Comparison of ENCODE assay signal across 33 cellular contexts in genomic region chr2:200189964-200190363, GRCh38.
DNase-seq lines count a peak whose midpoint lies in the region; ATAC-seq, FAIRE-seq and TF ChIP-seq lines count a peak whose summit lies in the region.
"Had no signal": no experiment of that assay in that cellular context is flagged by ENCODE, and none has a peak within 500 bp of the region (broad histone marks: within the 10 kb centered on the region; RNA-seq: fewer than 3 reads in every experiment).

No MANE protein-coding gene starts in this region.

- intact Hi-C loops in K562 (cut with micrococcal nuclease) (loop anchor here (10.0 kb wide), 1 partner anchor 205 kb away; no protein-coding TSS in a partner anchor), Caco-2 (cut with micrococcal nuclease; ENCODE audit: unreplicated experiment) (no loop called here)

- no peaks in the 10 kb centered on the region for H3K27me3 Mint-ChIP-seq in Caco-2 (ENCODE audit: insufficient read depth, unreplicated experiment)
- no peaks in the 10 kb centered on the region for H3K27me3 Mint-ChIP-seq in WTC11 (ENCODE audit: low read depth)

- H3K9me1 ChIP-seq in K562 (ENCODE audit: control insufficient read depth, insufficient read depth, low read length), result no peaks in the 10 kb centered on the region

- no peaks in the 10 kb centered on the region for H4K20me1 ChIP-seq in Karpas-422 (ENCODE audit: insufficient read depth, low read depth, low read length)
- no peaks in the 10 kb centered on the region for H4K20me1 ChIP-seq in K562 (replicated peaks; ENCODE audit: control insufficient read depth, insufficient read depth, low read length)

- H2AFZ ChIP-seq in Karpas-422 (ENCODE audit: low read length) (no peak overlapping the region), K562 (ENCODE audit: low read depth, low read length) (no peak overlapping the region), mesenchymal stem cell (ENCODE audit: low read depth, low read length) (no peak overlapping the region)
- H2AFZ ChIP-seq: parathyroid adenoma had no signal

- no peak overlapping the region for H3K4me3 Mint-ChIP-seq in Caco-2 (ENCODE audit: unreplicated experiment)
- no peak overlapping the region for H3K4me3 Mint-ChIP-seq in WTC11
- H3K4me3 Mint-ChIP-seq: activated CD4-positive, alpha-beta T cell treated with anti-CD3 and anti-CD28 coated beads for 36 hours; CD4-positive, alpha-beta T cell; H9; immature natural killer cell; stimulated activated naive CD8-positive, alpha-beta T cell treated with anti-CD3 and anti-CD28 coated beads, Interleukin-15, amount 100 ng/mL, for 72 hours; T-helper 2 cell treated with Interferon-gamma antibody and Interleukin-4, amounts not matched to agents 5 μg/mL and 100 μg/mL, for 36 hours had no signal

- in situ Hi-C loops in K562 (cut with MboI), result no loop called here

- H3K9me2 ChIP-seq in Karpas-422 (replicated peaks; ENCODE audit: insufficient read depth, low read length), result no peaks in the 10 kb centered on the region

- H3K9me3 Mint-ChIP-seq in Caco-2 (ENCODE audit: unreplicated experiment), result no peaks in the 10 kb centered on the region
- 0 out of 2 replicates have a peak, but pooled peaks cover 3% of the 10 kb centered on the region for H3K9me3 Mint-ChIP-seq in WTC11
- H3K9me3 Mint-ChIP-seq: activated T-helper 2 cell treated with anti-CD3 and anti-CD28 coated beads, Interferon-gamma antibody, Interleukin-2, Interleukin-4, amounts not matched to agents 10 μg/mL and 5 μg/mL and 100 μg/mL, durations not matched to agents 14 hours and 24 hours and 36 hours; CD4-positive, alpha-beta T cell; immature natural killer cell; stimulated activated naive CD8-positive, alpha-beta T cell treated with anti-CD3 and anti-CD28 coated beads, Interleukin-15, amount 100 ng/mL, for 72 hours; T-helper 2 cell treated with Interferon-gamma antibody and Interleukin-4, amounts not matched to agents 5 μg/mL and 100 μg/mL, for 36 hours had no signal

- no peak overlapping the region for H3K23ac ChIP-seq in mesenchymal stem cell (ENCODE audit: low read length in 2 of 2)

- H3K18ac ChIP-seq in mesenchymal stem cell (ENCODE audit: low read depth in 1 of 2, low read length in 2 of 2), result no peak overlapping the region

- H3K4me3 ChIP-seq in Karpas-422 (ENCODE audit: low read length) (no peak overlapping the region), K562 (no peak overlapping the region), mesenchymal stem cell (ENCODE audit: insufficient read depth in 1 of 2, low read depth in 1 of 2, low read length in 2 of 2) (no peak overlapping the region), Caco-2 (ENCODE audit: low read depth, low read length) (no peak overlapping the region)
- H3K4me3 ChIP-seq: A549, colonic mucosa, GM12878, right atrium auricular region, thyroid gland had no signal

- CTCF ChIA-PET in K562 (lab: Yijun Ruan, JAX; ENCODE audit: low intra/inter-chr PET ratio) (no interaction called here), Caco-2 (lab: Charles Lee) (no interaction called here), WTC11 (lab: Charles Lee) (no interaction called here)

- H2AK5ac ChIP-seq in mesenchymal stem cell (ENCODE audit: low read length, severe bottlenecking), result no peak overlapping the region

- H3K36me3 ChIP-seq in Karpas-422 (ENCODE audit: insufficient read depth, low read length) (no peaks in the 10 kb centered on the region), K562 (ENCODE audit: control insufficient read depth, insufficient read depth, low read length) (no peaks in the 10 kb centered on the region), mesenchymal stem cell (ENCODE audit: control insufficient read depth in 1 of 2, insufficient read depth in 2 of 2, low read depth in 1 of 2, low read length in 2 of 2) (no peaks in the 10 kb centered on the region), Caco-2 (ENCODE audit: control insufficient read depth, insufficient read depth, low read length) (no peaks in the 10 kb centered on the region)
- H3K36me3 ChIP-seq: colonic mucosa, right atrium auricular region, thyroid gland had no signal

- H3K36me3 Mint-ChIP-seq in Caco-2 (ENCODE audit: insufficient read depth, unreplicated experiment), result no peaks in the 10 kb centered on the region
- 0 out of 2 replicates have a peak, but pooled peaks cover 4% of the 10 kb centered on the region for H3K36me3 Mint-ChIP-seq in WTC11
- H3K36me3 Mint-ChIP-seq: immature natural killer cell had no signal

- H3K79me2 ChIP-seq in Karpas-422 (ENCODE audit: low read length) (no peaks in the 10 kb centered on the region), K562 (ENCODE audit: control insufficient read depth, insufficient read depth, low read length) (no peaks in the 10 kb centered on the region)
- H3K79me2 ChIP-seq: parathyroid adenoma had no signal

- H3K4me2 ChIP-seq in Karpas-422 (ENCODE audit: low read depth, low read length, poor library complexity, severe bottlenecking), result no peak overlapping the region
- no peak overlapping the region for H3K4me2 ChIP-seq in K562 (ENCODE audit: insufficient read depth, low read length)
- no peak overlapping the region for H3K4me2 ChIP-seq in mesenchymal stem cell (ENCODE audit: low read length, poor library complexity, severe bottlenecking)
- H3K4me2 ChIP-seq: A549 had no signal

- peak; percentile 67 for FAIRE-seq in K562 (lab: Jason Lieb, UNC)
- FAIRE-seq: A549, GM12878 had no signal

- no peak for TF ChIP-seq EP300 in K562 (IDR thresholded peaks at IDR 0.05; ENCODE audit: low read length)

- H4K91ac ChIP-seq in mesenchymal stem cell (ENCODE audit: low read length), result no peak overlapping the region

- no peak overlapping the region for H3K27ac ChIP-seq in Karpas-422 (ENCODE audit: low read length)
- H3K27ac ChIP-seq in K562 (ENCODE audit: extremely low read depth, low read depth, low read length), result no peak overlapping the region
- H3K27ac ChIP-seq in mesenchymal stem cell (ENCODE audit: low read length, poor library complexity, severe bottlenecking), result no peak overlapping the region
- H3K27ac ChIP-seq: A549, colonic mucosa, parathyroid adenoma, right atrium auricular region, thyroid gland had no signal

- H3K14ac ChIP-seq in mesenchymal stem cell (ENCODE audit: low read length in 2 of 2), result no peak overlapping the region

- DNase-seq in COLO829 (ENCODE audit: low spot score), result peak; percentile 51
- peak; percentile 27 for DNase-seq in Karpas-422
- no peak for DNase-seq in K562 (ENCODE audit: extremely low read depth in 1 of 4, low spot score in 3 of 4)
- DNase-seq in mesenchymal stem cell, result peak; percentile 6
- no peak for DNase-seq in NCI-H2081 (lab: John Stamatoyannopoulos, UW)
- DNase-seq in Caco-2, result no peak
- no peak for DNase-seq in WTC11 (ENCODE audit: low spot score)
- DNase-seq: activated CD4-positive, alpha-beta T cell treated with anti-CD3 and anti-CD28 coated beads for 36 hours; activated naive CD4-positive, alpha-beta T cell treated with anti-CD3 and anti-CD28 coated beads, Interleukin-2, amount 50 U/mL, for 16 hours; AML-193; CD4-positive, alpha-beta T cell; colonic mucosa; effector CD4-positive, alpha-beta T cell; H9; immature natural killer cell; KBM-7; mesendoderm; NCI-H1417 treated with DMSO at 0.1 percent for 48 hours; NCI-H2029 treated with DMSO at 0.1 percent for 48 hours; NCI-H2227 treated with DMSO at 0.1 percent for 48 hours; NCI-H526 treated with DMSO at 0.1 percent for 48 hours; SHP77; stimulated activated CD4-positive, alpha-beta T cell treated with anti-CD3 and anti-CD28 coated beads, Interleukin-2, amount 100 ng/mL, for 48 hours; stimulated activated naive CD8-positive, alpha-beta T cell treated with anti-CD3 and anti-CD28 coated beads, Interleukin-15, amount 100 ng/mL, for 72 hours had no signal

- no peaks in the 10 kb centered on the region for H3K27me3 ChIP-seq in Karpas-422 (ENCODE audit: low read length)
- no peaks in the 10 kb centered on the region; a peak in 1 of 5 replicates for H3K27me3 ChIP-seq in K562 (ENCODE audit: control insufficient read depth in 2 of 2, insufficient read depth in 2 of 2, low read length in 2 of 2)
- peaks cover 0 to 15% of the 10 kb centered on the region in 2 experiments for H3K27me3 ChIP-seq in mesenchymal stem cell (ENCODE audit: control insufficient read depth in 1 of 2, insufficient read depth in 1 of 2, low read length in 2 of 2)
- H3K27me3 ChIP-seq in Caco-2 (replicated peaks; ENCODE audit: control insufficient read depth, insufficient read depth, low read length), result no peaks in the 10 kb centered on the region
- H3K27me3 ChIP-seq: colonic mucosa, right atrium auricular region, thyroid gland had no signal

- H3K79me1 ChIP-seq in mesenchymal stem cell (replicated peaks; ENCODE audit: low read length, poor library complexity, severe bottlenecking), result no peaks in the 10 kb centered on the region

- WGBS in K562 (ENCODE audit: insufficient coverage, low coverage, missing lambda C conversion rate), result 0% methylated on average over 2 of the region's 2 CpGs
- WGBS in mesenchymal stem cell, result 61% methylated on average over 2 of the region's 2 CpGs

- H3K4me1 ChIP-seq in Karpas-422 (ENCODE audit: low read length) (peaks cover 20% of the 10 kb centered on the region), K562 (replicated peaks in 1 of 2; ENCODE audit: control insufficient read depth in 2 of 2, insufficient read depth in 2 of 2, low read length in 2 of 2) (no peaks in the 10 kb centered on the region), mesenchymal stem cell (ENCODE audit: control insufficient read depth, insufficient read depth, low read depth, low read length) (peaks cover 2% of the 10 kb centered on the region), Caco-2 (no peaks in the 10 kb centered on the region)
- H3K4me1 ChIP-seq: A549, colonic mucosa, parathyroid adenoma, right atrium auricular region, thyroid gland had no signal

- no peak for ATAC-seq in K562
- ATAC-seq in HG03097 (IDR thresholded peaks at IDR 0.05; ENCODE audit: low FRiP score, unreplicated experiment), result no peak
- ATAC-seq in WTC11, result no peak
- ATAC-seq: A549; activated CD4-positive, alpha-beta T cell treated with anti-CD3 and anti-CD28 coated beads for 36 hours; GM12878; Panc1; stimulated activated naive CD8-positive, alpha-beta T cell treated with anti-CD3 and anti-CD28 coated beads, Interleukin-15, amount 100 ng/mL, for 72 hours had no signal

- TF ChIP-seq RAD21 in K562 (CRISPR knock-in tag; conservative IDR thresholded peaks at IDR 0.05 in 1 of 2, IDR thresholded peaks at IDR 0.05 in 1 of 2), result no peak

- H4K8ac ChIP-seq in mesenchymal stem cell (ENCODE audit: low read length), result no peak overlapping the region

- H3K4ac ChIP-seq in mesenchymal stem cell (ENCODE audit: low read depth in 1 of 2, low read length in 2 of 2), result no peak overlapping the region

- H2BK5ac ChIP-seq in mesenchymal stem cell (ENCODE audit: low read depth, low read length, poor library complexity, severe bottlenecking), result no peak overlapping the region

- no peaks in the 10 kb centered on the region for H3K4me1 Mint-ChIP-seq in Caco-2 (ENCODE audit: low read depth, unreplicated experiment)
- peaks cover 45% of the 10 kb centered on the region for H3K4me1 Mint-ChIP-seq in WTC11
- H3K4me1 Mint-ChIP-seq: activated CD4-positive, alpha-beta T cell treated with anti-CD3 and anti-CD28 coated beads for 36 hours; immature natural killer cell; stimulated activated naive CD8-positive, alpha-beta T cell treated with anti-CD3 and anti-CD28 coated beads, Interleukin-15, amount 100 ng/mL, for 72 hours had no signal

- no peaks in the 10 kb centered on the region for H3K9me3 ChIP-seq in Karpas-422 (ENCODE audit: low read length)
- no peaks in the 10 kb centered on the region for H3K9me3 ChIP-seq in K562 (replicated peaks; ENCODE audit: control insufficient read depth, insufficient read depth, low read depth, low read length)
- H3K9me3 ChIP-seq in mesenchymal stem cell (ENCODE audit: control insufficient read depth, low read length), result no peaks in the 10 kb centered on the region
- no peaks in the 10 kb centered on the region for H3K9me3 ChIP-seq in Caco-2
- H3K9me3 ChIP-seq: A549, colonic mucosa, right atrium auricular region, thyroid gland had no signal

- TF ChIP-seq POLR2A in K562 (conservative IDR thresholded peaks at IDR 0.05), result no peak

- POLR2A ChIA-PET in K562 (lab: Yijun Ruan, JAX), result no interaction called here
- POLR2A ChIA-PET in Caco-2 (lab: Charles Lee), result no interaction called here
- POLR2A ChIA-PET in WTC11 (lab: Charles Lee), result no interaction called here

- H3K9ac ChIP-seq in Karpas-422 (ENCODE audit: low read length), result no peak overlapping the region
- H3K9ac ChIP-seq in K562 (ENCODE audit: insufficient read depth in 1 of 2, low read depth in 2 of 2, low read length in 2 of 2), result no peak overlapping the region
- H3K9ac ChIP-seq in mesenchymal stem cell (ENCODE audit: low read length), result no peak overlapping the region
- H3K9ac ChIP-seq: parathyroid adenoma had no signal

- H3K27ac Mint-ChIP-seq in Caco-2 (ENCODE audit: unreplicated experiment) (no peak overlapping the region), WTC11 (no peak overlapping the region)
- H3K27ac Mint-ChIP-seq: activated CD4-positive, alpha-beta T cell treated with anti-CD3 and anti-CD28 coated beads for 36 hours; activated T-helper 2 cell treated with anti-CD3 and anti-CD28 coated beads, Interferon-gamma antibody, Interleukin-2, Interleukin-4, amounts not matched to agents 10 μg/mL and 5 μg/mL and 100 μg/mL, durations not matched to agents 14 hours and 24 hours and 36 hours; CD4-positive, alpha-beta T cell; H9; immature natural killer cell; stimulated activated naive CD8-positive, alpha-beta T cell treated with anti-CD3 and anti-CD28 coated beads, Interleukin-15, amount 100 ng/mL, for 72 hours; T-helper 2 cell treated with Interferon-gamma antibody and Interleukin-4, amounts not matched to agents 5 μg/mL and 100 μg/mL, for 36 hours had no signal

- H2BK12ac ChIP-seq in mesenchymal stem cell (ENCODE audit: low read length in 2 of 2), result no peak overlapping the region

- H2BK120ac ChIP-seq in mesenchymal stem cell (ENCODE audit: low read depth, low read length), result no peak overlapping the region

- TF ChIP-seq CTCF in K562 (IDR thresholded peaks at IDR 0.05 in 2 of 3, conservative IDR thresholded peaks at IDR 0.05 in 1 of 3; ENCODE audit: insufficient read depth in 2 of 3, low read depth in 1 of 3, low read length in 3 of 3) (no peak), Caco-2 (IDR thresholded peaks at IDR 0.05; ENCODE audit: insufficient read depth in 1 of 2, low read depth in 1 of 2, low read length in 1 of 2, severe bottlenecking in 1 of 2, unreplicated experiment in 1 of 2) (no peak), WTC11 (IDR thresholded peaks at IDR 0.05) (no peak)

- BruUV-seq in K562 (replicated peaks; lab: Mats Ljungman, UMichigan), result no TSS peak
- no TSS peak for BruUV-seq in Caco-2 (replicated peaks; lab: Mats Ljungman, UMichigan)

- H2BK15ac ChIP-seq in mesenchymal stem cell (ENCODE audit: low read depth, poor library complexity, severe bottlenecking), result no peak overlapping the region

Comparison
In these comparisons a context has a peak if more than half of its experiments do, and no peak if none do; other contexts are left out.
1. DNase-seq: peak in COLO829 (single experiment), Karpas-422 (single experiment) and mesenchymal stem cell (single experiment); none in K562 (0 of 4), NCI-H2081 (0 of 2), Caco-2 (0 of 2) and WTC11 (single experiment).